Comparison of ENCODE assay signal across 11 cellular contexts in the genomic region with DNA sequence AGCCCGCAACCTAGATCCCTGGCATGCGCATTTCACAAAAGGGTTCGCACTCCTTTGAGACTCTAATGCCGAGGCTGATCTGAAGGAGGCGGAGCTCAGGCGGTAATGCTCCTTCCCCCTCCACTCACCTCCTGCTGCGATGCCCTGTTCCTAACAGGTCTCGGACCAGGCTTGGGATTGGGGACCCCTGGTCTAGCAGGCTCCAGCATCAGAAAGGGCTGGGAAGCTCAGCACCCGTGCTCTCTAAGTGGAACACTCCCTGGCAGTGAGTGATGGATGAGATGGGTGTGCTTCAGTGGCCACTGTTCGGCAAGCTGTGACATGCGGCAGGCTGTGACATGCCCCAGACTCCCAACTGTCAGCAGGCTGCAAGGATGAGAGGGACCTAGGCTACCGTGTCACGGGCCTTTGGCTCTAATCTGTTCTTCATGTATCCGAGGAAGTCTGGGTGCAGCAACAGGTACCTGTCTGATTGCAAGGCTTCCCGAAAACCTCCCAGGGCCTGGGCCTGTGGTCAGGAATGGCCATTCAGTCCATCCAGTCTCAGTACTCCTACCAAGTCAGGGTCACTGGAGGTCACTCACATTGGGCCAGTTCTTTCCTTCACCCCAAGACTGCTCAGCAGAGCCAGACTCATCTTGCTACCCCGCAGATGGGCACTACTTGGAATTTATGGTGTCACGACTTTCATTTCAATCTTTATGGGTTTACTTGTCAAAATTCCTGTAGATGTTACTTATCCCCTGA. TPM values are rescaled to one million over a fixed set of nuclear protein-coding genes. Genes with fewer than 3 reads are reported as not detected.
DNase-seq lines count a peak whose midpoint lies in the region; ATAC-seq and TF ChIP-seq lines count a peak whose summit lies in the region.
"Had no signal": no experiment of that assay in that cellular context is flagged by ENCODE, and none has a peak within 500 bp of the region (broad histone marks: within the 10 kb centered on the region; RNA-seq: fewer than 3 reads in every experiment).

No MANE protein-coding gene starts in this region.

- H3K9ac ChIP-seq in IMR-90 (ENCODE audit: low read depth, low read length) (no peak overlapping the region), mesendoderm (ENCODE audit: low read length) (no peak overlapping the region)

- no peak overlapping the region for H3K4me2 ChIP-seq in IMR-90 (ENCODE audit: low read depth, low read length)
- H3K4me2 ChIP-seq in mesendoderm (ENCODE audit: low read length), result no peak overlapping the region

- no TSS peak for BruUV-seq in IMR-90 (replicated peaks; lab: Mats Ljungman, UMichigan)

- H3K4me1 ChIP-seq in IMR-90 (ENCODE audit: control insufficient read depth, insufficient read depth, low read length) (no peaks in the 10 kb centered on the region; the same call in 1 of the 2 replicates), mesendoderm (ENCODE audit: control insufficient read depth, low read depth, low read length) (peaks cover 3% of the 10 kb centered on the region), body of pancreas (peaks cover 24% of the 10 kb centered on the region)

- WGBS in IMR-90 (ENCODE audit: extremely low coverage in 2 of 2, insufficient read length in 1 of 2), 2 experiments, result 39% methylated on average over 3 of the region's 17 CpGs; no CpG with 5 or more reads in 1 of the 2 experiments
- WGBS in mesendoderm (ENCODE audit: extremely low coverage, insufficient coverage, low lambda C conversion rate), result no CpG with 5 or more reads among the region's 17 CpGs
- WGBS in body of pancreas, 2 donors, result 41 to 53% methylated on average over 16 to 17 of the region's 17 CpGs

- peak overlapping the region; percentile 72 for H2AFZ ChIP-seq in IMR-90 (replicated peaks; ENCODE audit: low read length, poor library complexity)

- H3K4me1 Mint-ChIP-seq in T-cell, result peaks cover 6 to 17% (median 14%) of the 10 kb centered on the region in 3 donors

- no peak for TF ChIP-seq RAD21 in IMR-90 (IDR thresholded peaks at IDR 0.05; ENCODE audit: low read length)

- no peaks in the 10 kb centered on the region for H3K79me1 ChIP-seq in IMR-90 (ENCODE audit: low read depth in 1 of 2, low read length in 2 of 2)
- no peaks in the 10 kb centered on the region for H3K79me1 ChIP-seq in mesendoderm (ENCODE audit: low read length)

- H3K4me3 ChIP-seq in IMR-90 (ENCODE audit: insufficient read depth, low read depth, low read length) (no peak overlapping the region), mesendoderm (ENCODE audit: low read length) (no peak overlapping the region), body of pancreas (no peak overlapping the region)

- no peak overlapping the region for H3K27ac Mint-ChIP-seq in T-cell

- H3K9me3 Mint-ChIP-seq in T-cell, result no peaks in the 10 kb centered on the region

- H3K18ac ChIP-seq in IMR-90 (ENCODE audit: low read depth, low read length), result no peak overlapping the region
- H3K18ac ChIP-seq in mesendoderm (ENCODE audit: low read length), result no peak overlapping the region

- intact Hi-C loops in IMR-90 (cut with micrococcal nuclease), result no loop called here
- intact Hi-C loops in body of pancreas (cut with DNase I), result no loop called here

- CTCF ChIA-PET in IMR-90 (lab: Yijun Ruan, JAX) (no interaction called here), T-cell (lab: Charles Lee) (interaction anchor here in 1 of 2 donors (1.0 to 1.5 kb wide), 3 partner anchors 29 to 64 kb away, joined by 3 to 5 read pairs (median 3); no protein-coding TSS in a partner anchor)

- dilution Hi-C loops in IMR-90 (cut with HindIII; ENCODE audit: low sequenced_read_pairs, unreplicated experiment), result no loop called here

- H2BK20ac ChIP-seq in IMR-90 (ENCODE audit: low read depth, low read length), result no peak overlapping the region

- H2BK15ac ChIP-seq in IMR-90 (ENCODE audit: low read depth, low read length), result no peak overlapping the region
- no peak overlapping the region for H2BK15ac ChIP-seq in mesendoderm (replicated peaks; ENCODE audit: low read depth)

- TF ChIP-seq POLR2A in IMR-90 (IDR thresholded peaks at IDR 0.05; ENCODE audit: low read depth, low read length) (no peak), body of pancreas (IDR thresholded peaks at IDR 0.05) (no peak)

- no peak overlapping the region for H2BK120ac ChIP-seq in IMR-90 (ENCODE audit: low read depth, low read length)
- no peak overlapping the region for H2BK120ac ChIP-seq in mesendoderm (ENCODE audit: low read depth, low read length)

- H3K4ac ChIP-seq in IMR-90 (ENCODE audit: low read depth, low read length) (no peak overlapping the region), mesendoderm (ENCODE audit: low read depth, low read length) (no peak overlapping the region)

- ATAC-seq in IMR-90 (ENCODE audit: low read depth) (no peak), T-cell (replicated peaks in 1 of 4) (no peak), GM19328 (IDR thresholded peaks at IDR 0.05; ENCODE audit: unreplicated experiment) (no peak), body of pancreas (no peak)

- H3K4me3 Mint-ChIP-seq in T-cell, result peak overlapping the region; percentile 3 to 32 (median 17)

- H3K27ac ChIP-seq in IMR-90 (ENCODE audit: insufficient read depth, low read length) (no peak overlapping the region), mesendoderm (ENCODE audit: low read depth, low read length) (no peak overlapping the region), body of pancreas (no peak overlapping the region)

- H3K36me3 ChIP-seq in IMR-90 (ENCODE audit: control insufficient read depth, insufficient read depth, low read length), result no peaks in the 10 kb centered on the region
- no peaks in the 10 kb centered on the region for H3K36me3 ChIP-seq in mesendoderm (ENCODE audit: control insufficient read depth, insufficient read depth, low read length)
- no peaks in the 10 kb centered on the region for H3K36me3 ChIP-seq in body of pancreas (replicated peaks in 1 of 2; ENCODE audit: insufficient read depth in 1 of 2, low read depth in 2 of 2)

- no peak overlapping the region for H3K14ac ChIP-seq in IMR-90 (replicated peaks; ENCODE audit: low read depth, low read length)

- no peak overlapping the region for H4K91ac ChIP-seq in IMR-90 (ENCODE audit: insufficient read depth, low read depth, low read length)

- H3K9me3 ChIP-seq in IMR-90 (ENCODE audit: control insufficient read depth, insufficient read depth, low read length) (0 out of 2 replicates have a peak, but pooled peaks cover 2% of the 10 kb centered on the region), body of pancreas (no peaks in the 10 kb centered on the region)

- H3K9me1 ChIP-seq in IMR-90 (ENCODE audit: insufficient read depth, low read length), result no peaks in the 10 kb centered on the region; the same call in 1 of the 2 replicates

- H3K27me3 ChIP-seq in IMR-90 (ENCODE audit: control insufficient read depth, insufficient read depth, low read length), result peaks cover 31% of the 10 kb centered on the region
- no peaks in the 10 kb centered on the region for H3K27me3 ChIP-seq in mesendoderm (ENCODE audit: insufficient read depth, low read length, poor library complexity)
- H3K27me3 ChIP-seq in body of pancreas, result no peaks in the 10 kb centered on the region

- peaks cover 40 to 52% of the 10 kb centered on the region in 2 donors for H3K27me3 Mint-ChIP-seq in T-cell

- no peak overlapping the region for H2AK9ac ChIP-seq in IMR-90 (replicated peaks; ENCODE audit: low read depth, low read length, poor library complexity)

- H4K5ac ChIP-seq in IMR-90 (ENCODE audit: low read depth, low read length) (no peak overlapping the region), mesendoderm (ENCODE audit: low read length) (no peak overlapping the region)

- H4K8ac ChIP-seq in IMR-90 (ENCODE audit: low read depth in 2 of 2, low read length in 2 of 2) (no peak overlapping the region), mesendoderm (ENCODE audit: low read depth, low read length) (no peak overlapping the region)

- H3K23ac ChIP-seq in IMR-90 (ENCODE audit: low read depth, low read length) (no peak overlapping the region), mesendoderm (ENCODE audit: low read length) (no peak overlapping the region)

- POLR2A ChIA-PET in IMR-90 (lab: Charles Lee; ENCODE audit: unreplicated experiment), result interaction anchor here (0.7 kb wide), 1 partner anchor 19 kb away, joined by 3 read pairs; no protein-coding TSS in a partner anchor
- POLR2A ChIA-PET in T-cell (lab: Charles Lee), result no interaction called here

- TF ChIP-seq CTCF in IMR-90 (conservative IDR thresholded peaks at IDR 0.05; ENCODE audit: low read depth, low read length), result no peak
- no peak for TF ChIP-seq CTCF in body of pancreas (IDR thresholded peaks at IDR 0.05)

- H3K56ac ChIP-seq in IMR-90 (ENCODE audit: extremely low read depth, insufficient read depth, low read length) (no peak overlapping the region), mesendoderm (ENCODE audit: low read length) (no peak overlapping the region)

- peaks cover 6% of the 10 kb centered on the region for H3K36me3 Mint-ChIP-seq in T-cell

- no peak overlapping the region for H2AK5ac ChIP-seq in IMR-90 (ENCODE audit: low read depth, low read length)
- H2AK5ac ChIP-seq in mesendoderm (ENCODE audit: low read length), result no peak overlapping the region

- in situ Hi-C loops in IMR-90 (cut with MboI; ENCODE audit: low sequenced_read_pairs), result no loop called here

- no peaks in the 10 kb centered on the region for H4K20me1 ChIP-seq in IMR-90 (ENCODE audit: insufficient read depth, low read length)

- H3K79me2 ChIP-seq in mesendoderm (ENCODE audit: control insufficient read depth, insufficient read depth, low read length), result no peaks in the 10 kb centered on the region

- H2BK5ac ChIP-seq in IMR-90 (ENCODE audit: low read depth, low read length, poor library complexity, severe bottlenecking) (no peak overlapping the region), mesendoderm (ENCODE audit: low read length) (no peak overlapping the region)

- DNase-seq in COLO668 (lab: John Stamatoyannopoulos, UW; ENCODE audit: unreplicated experiment) (peak; percentile 62), IMR-90 (no peak), T-cell (no peak), mesendoderm (peak; percentile 51), UCSD-AML1 (lab: John Stamatoyannopoulos, UW; ENCODE audit: unreplicated experiment) (no peak), body of pancreas (no peak), SW 1271 (lab: John Stamatoyannopoulos, UW) (no peak)
- DNase-seq: activated CD8-positive, alpha-beta memory T cell treated with anti-CD3 and anti-CD28 coated beads for 24 hours had no signal

RNA-seq across cellular contexts. Expression of gene ST6GALNAC2, which starts 1.3 kb away (rescaled TPM):
- total RNA-seq in IMR-90 (2012; rRNA removed) (not detected in 2 replicates), T-cell (1 to 10 TPM in 3 of 5 donors, under 1 TPM in 2; 0.55 to 4.7 (median 2.1) TPM), body of pancreas (10 to 100 TPM in 1 of 2 donors, 1 to 10 TPM in 1; 6.9 to 10.1 TPM)
- polyA plus RNA-seq in IMR-90 (2012; rRNA removed), result 0.10 TPM in 1 of 2 replicates, not detected in the other
- 0.06 and 0.18 TPM in 2 replicates for polyA plus RNA-seq in IMR-90 (2012; cell fraction: cytosol; rRNA removed)
- 0.03 and 0.25 TPM in 2 replicates for polyA plus RNA-seq in IMR-90 (2012; cell fraction: nucleus; rRNA removed; ENCODE audit: low replicate concordance)
- polyA plus RNA-seq in mesendoderm (2013, experiment 1 of 2), result 0.04 TPM
- 0.04 TPM for polyA plus RNA-seq in mesendoderm (2013, experiment 2 of 2)
- total RNA-seq: temporal lobe had no signal

RNA-seq across cellular contexts. Expression of gene PRCD, which starts 47.1 kb away (rescaled TPM):
- total RNA-seq in IMR-90 (2012; rRNA removed) (under 0.01 TPM in 1 of 2 replicates, not detected in the other), T-cell (1 to 10 TPM in 2 of 5 donors, under 1 TPM in 3; 0.66 to 1.3 (median 0.92) TPM), body of pancreas (1 to 10 TPM in 1 of 2 donors, under 1 TPM in 1; 0.52 to 4.6 TPM)
- 0.32 TPM in 2 replicates for polyA plus RNA-seq in IMR-90 (2012; rRNA removed)
- 0.24 and 0.26 TPM in 2 replicates for polyA plus RNA-seq in IMR-90 (2012; cell fraction: cytosol; rRNA removed)
- polyA plus RNA-seq in IMR-90 (2012; cell fraction: nucleus; rRNA removed; ENCODE audit: low replicate concordance), result 1.4 and 3.8 TPM in 2 replicates
- 0.59 TPM for polyA plus RNA-seq in mesendoderm (2013, experiment 1 of 2)
- 0.55 TPM for polyA plus RNA-seq in mesendoderm (2013, experiment 2 of 2)

RNA-seq across cellular contexts. Expression of gene CYGB, which starts 49.4 kb away (rescaled TPM):
- total RNA-seq in IMR-90 (2012; rRNA removed) (1.3 and 1.7 TPM in 2 replicates), T-cell (under 1 TPM; 0.20 to 0.76 (median 0.65) TPM), body of pancreas (10 to 100 TPM in 1 of 2 donors, 1 to 10 TPM in 1; 9.6 to 21.1 TPM)
- 2.9 and 3.5 TPM in 2 replicates for polyA plus RNA-seq in IMR-90 (2012; rRNA removed)
- polyA plus RNA-seq in IMR-90 (2012; cell fraction: cytosol; rRNA removed), result 3.6 and 4.3 TPM in 2 replicates
- 1.2 and 1.9 TPM in 2 replicates for polyA plus RNA-seq in IMR-90 (2012; cell fraction: nucleus; rRNA removed; ENCODE audit: low replicate concordance)
- polyA plus RNA-seq in mesendoderm (2013, experiment 1 of 2), result 0.88 TPM
- 0.88 TPM for polyA plus RNA-seq in mesendoderm (2013, experiment 2 of 2)

RNA-seq across cellular contexts. Expression of gene ST6GALNAC1, which starts 56.6 kb away (rescaled TPM):
- total RNA-seq in IMR-90 (2012; rRNA removed) (not detected in 2 replicates), T-cell (10 to 100 TPM in 1 of 5 donors, 1 to 10 TPM in 4; 2.6 to 20.5 (median 6.6) TPM), body of pancreas (10 to 100 TPM in 1 of 2 donors, 1 to 10 TPM in 1; 9.3 to 13.5 TPM)
- not detected in 2 replicates for polyA plus RNA-seq in IMR-90 (2012; rRNA removed)
- polyA plus RNA-seq in IMR-90 (2012; cell fraction: cytosol; rRNA removed), result not detected in 2 replicates
- not detected in 2 replicates for polyA plus RNA-seq in IMR-90 (2012; cell fraction: nucleus; rRNA removed; ENCODE audit: low replicate concordance)
- polyA plus RNA-seq in mesendoderm (2013, experiment 1 of 2), result not detected
- not detected for polyA plus RNA-seq in mesendoderm (2013, experiment 2 of 2)
- total RNA-seq: glomerular endothelial cell had no signal

Comparison
In these comparisons a context has a peak if more than half of its experiments do, and no peak if none do; other contexts are left out.
1. DNase-seq: peak in COLO668 (single experiment) and mesendoderm (single experiment); none in IMR-90 (single experiment), T-cell (0 of 34), UCSD-AML1 (single experiment), body of pancreas (0 of 4) and SW 1271 (0 of 2).